In genomic region chr6:21053612-21054011, GRCh38 we compare ENCODE assay signal across 1 cellular context.
TF ChIP-seq lines count a peak whose summit lies in the region.

No MANE protein-coding gene starts in this region.

TF ChIP-seq in endothelial cell of umbilical vein, 7 proteins besides CTCF, POLR2A, EP300 and RAD21:
- TF ChIP-seq GATA2 (IDR thresholded peaks at IDR 0.05; ENCODE audit: insufficient read depth, insufficient read length, low read depth, low read length) (no peak), FOS (IDR thresholded peaks at IDR 0.05; ENCODE audit: borderline replicate concordance, insufficient read depth, low read length) (peak; percentile 66), JUN (IDR thresholded peaks at IDR 0.05; ENCODE audit: borderline replicate concordance, insufficient read depth, insufficient read length, low read depth) (peak; percentile 75), EZH2 (IDR thresholded peaks at IDR 0.05; ENCODE audit: borderline replicate concordance, low read depth, low read length, severe bottlenecking) (no peak)
